In the genomic region with DNA sequence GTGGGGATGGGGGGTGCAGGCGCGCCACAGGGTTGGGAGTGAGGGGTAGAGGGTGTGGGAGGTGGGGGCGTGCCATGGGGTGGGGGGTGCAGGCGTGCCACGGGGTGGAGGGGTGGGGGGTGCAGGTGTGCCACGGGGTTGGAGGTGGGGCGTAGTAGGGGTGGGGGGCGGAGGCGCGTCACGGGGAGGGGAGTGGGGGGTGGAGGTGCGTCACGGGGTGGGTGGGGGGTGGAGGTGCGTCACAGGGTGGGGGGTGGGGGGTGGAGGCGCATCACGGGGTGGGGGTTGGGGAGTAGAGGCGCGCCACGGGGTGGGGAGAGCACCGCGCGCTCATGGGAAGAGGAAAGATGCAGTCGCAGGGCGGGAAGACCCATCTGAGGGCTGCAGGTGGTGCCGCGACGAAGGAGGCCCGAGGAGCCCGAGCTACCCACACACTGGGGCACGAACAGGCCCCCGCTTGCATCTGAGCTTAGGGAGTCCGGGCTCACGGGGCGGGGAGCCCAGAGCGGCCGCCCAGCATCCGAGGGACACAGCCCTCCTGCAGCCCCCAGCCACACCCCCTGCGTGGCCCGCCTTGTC, we compare ENCODE assay signal across 8 cellular contexts. TPM values are rescaled to one million over a fixed set of nuclear protein-coding genes. Genes with fewer than 3 reads are reported as not detected.
DNase-seq lines count a peak whose midpoint lies in the region; ATAC-seq and TF ChIP-seq lines count a peak whose summit lies in the region.

No MANE protein-coding gene starts in this region.

- H2AFZ ChIP-seq in GM23248, result no peak overlapping the region

- peaks cover 39% of the 10 kb centered on the region for H3K79me2 ChIP-seq in DOHH2 (ENCODE audit: control insufficient read depth, low read length)
- H3K79me2 ChIP-seq in GM23248 (ENCODE audit: insufficient read depth), result no peaks in the 10 kb centered on the region; the same call in 1 of the 2 replicates

- DNase-seq in activated CD8-positive, alpha-beta memory T cell treated with anti-CD3 and anti-CD28 coated beads, Interleukin-2, amount 50 U/mL, for 1 hour (ENCODE audit: extremely low read depth), result peak; percentile 74
- peak; percentile 70 for DNase-seq in iPS-NIHi11 (ENCODE audit: low spot score)
- DNase-seq in ecto neural progenitor cell (ENCODE audit: low spot score), result no peak
- no peak for DNase-seq in GM23248
- no peak for DNase-seq in BE2C
- DNase-seq in AML-193 (lab: John Stamatoyannopoulos, UW), result no peak

- H4K20me1 ChIP-seq in DOHH2 (ENCODE audit: control insufficient read depth, insufficient read depth, low read depth, low read length), result no peaks in the 10 kb centered on the region
- no peaks in the 10 kb centered on the region for H4K20me1 ChIP-seq in GM23248 (ENCODE audit: insufficient read depth)

- ATAC-seq in HG02642 (IDR thresholded peaks at IDR 0.05; ENCODE audit: poor library complexity, unreplicated experiment), result peak; percentile 2

- H3K27me3 ChIP-seq in DOHH2 (ENCODE audit: control insufficient read depth, low read length), result peaks cover 7% of the 10 kb centered on the region
- no peaks in the 10 kb centered on the region for H3K27me3 ChIP-seq in GM23248 (replicated peaks; ENCODE audit: insufficient read depth)
- no peaks in the 10 kb centered on the region for H3K27me3 ChIP-seq in BE2C

- no peaks in the 10 kb centered on the region for H3K9me3 ChIP-seq in DOHH2 (ENCODE audit: control insufficient read depth, insufficient read depth, low read length)
- no peaks in the 10 kb centered on the region for H3K9me3 ChIP-seq in GM23248 (ENCODE audit: low read depth)
- no peaks in the 10 kb centered on the region for H3K9me3 ChIP-seq in BE2C

- WGBS in GM23248 (ENCODE audit: low coverage in 1 of 2, low lambda C conversion rate in 2 of 2, missing lambda C conversion rate in 2 of 2), 2 experiments, result 70 to 92% methylated on average over 10 to 39 of the region's 39 CpGs

- H3K27ac ChIP-seq in DOHH2 (ENCODE audit: low read depth, low read length) (no peak overlapping the region), GM23248 (no peak overlapping the region)

- H3K9me2 ChIP-seq in DOHH2 (replicated peaks; ENCODE audit: control insufficient read depth, low read length) (no peaks in the 10 kb centered on the region), GM23248 (ENCODE audit: insufficient read depth) (no peaks in the 10 kb centered on the region)

- H3K36me3 ChIP-seq in DOHH2 (ENCODE audit: control insufficient read depth, low read length), result peaks cover 29% of the 10 kb centered on the region
- no peaks in the 10 kb centered on the region for H3K36me3 ChIP-seq in GM23248 (ENCODE audit: low read depth)
- no peaks in the 10 kb centered on the region for H3K36me3 ChIP-seq in BE2C

- peaks cover 48% of the 10 kb centered on the region for H3K4me1 ChIP-seq in DOHH2 (ENCODE audit: control insufficient read depth, low read length)
- H3K4me1 ChIP-seq in GM23248 (ENCODE audit: insufficient read depth), result no peaks in the 10 kb centered on the region
- no peaks in the 10 kb centered on the region for H3K4me1 ChIP-seq in BE2C

- TF ChIP-seq CTCF in DOHH2 (IDR thresholded peaks at IDR 0.05; ENCODE audit: low read depth, low read length, poor library complexity, severe bottlenecking), result no peak
- TF ChIP-seq CTCF in BE2C (IDR thresholded peaks at IDR 0.05; ENCODE audit: low read depth, low read length), result no peak

- peak overlapping the region; percentile 95 for H3K4me3 ChIP-seq in DOHH2 (ENCODE audit: low read length)
- H3K4me3 ChIP-seq in GM23248, result no peak overlapping the region
- H3K4me3 ChIP-seq in BE2C (ENCODE audit: low read depth, low read length), result no peak overlapping the region

- peak overlapping the region; percentile 95 for H3K4me2 ChIP-seq in DOHH2 (ENCODE audit: low read length)
- no peak overlapping the region for H3K4me2 ChIP-seq in GM23248 (ENCODE audit: unreplicated experiment)

- H3F3A ChIP-seq in DOHH2 (ENCODE audit: control insufficient read depth, insufficient read depth), result peaks cover 9% of the 10 kb centered on the region
- H3F3A ChIP-seq in GM23248 (ENCODE audit: insufficient read depth), result no peaks in the 10 kb centered on the region

- no peak overlapping the region for H3K9ac ChIP-seq in GM23248

- in situ Hi-C loops in GM23248 (cut with MboI), result no loop called here

RNA-seq across cellular contexts. Expression of gene SNED1, which starts 37.5 kb away (rescaled TPM):
- 29.4 and 36.2 TPM in 2 replicates for total RNA-seq in GM23248 (2014; rRNA removed; shearing (Covaris generic))
- polyA plus RNA-seq in GM23248 (2016; fragmentation: Nextera tagmentation; extraction: Ambion mirVana), result 6.1 and 7.7 TPM in 2 replicates
- polyA plus RNA-seq in BE2C (2012; ENCODE audit: insufficient read depth, insufficient read length, low read depth), result 1.6 TPM

Comparison
In these comparisons a context has a peak if more than half of its experiments do, and no peak if none do; other contexts are left out.
1. DNase-seq: peak in activated CD8-positive, alpha-beta memory T cell treated with anti-CD3 and anti-CD28 coated beads, Interleukin-2, amount 50 U/mL, for 1 hour (single experiment) and iPS-NIHi11 (single experiment); none in ecto neural progenitor cell (single experiment), GM23248 (single experiment), BE2C (single experiment) and AML-193 (0 of 2).